ENCODE assay signal across 10 cellular contexts in genomic region chr15:64858136-64858535, GRCh38. TPM values are rescaled to one million over a fixed set of nuclear protein-coding genes. Genes with fewer than 3 reads are reported as not detected.
DNase-seq lines count a peak whose midpoint lies in the region; ATAC-seq and TF ChIP-seq lines count a peak whose summit lies in the region.
"Had no signal": no experiment of that assay in that cellular context is flagged by ENCODE, and none has a peak within 500 bp of the region (broad histone marks: within the 10 kb centered on the region; RNA-seq: fewer than 3 reads in every experiment).

No MANE protein-coding gene starts in this region.

- peak overlapping the region; percentile 47 for H3K27ac Mint-ChIP-seq in activated T-cell treated with anti-CD3 and anti-CD28 coated beads, Interleukin-2, amount 50 U/mL, for 72 hours
- H3K27ac Mint-ChIP-seq in central memory CD8-positive, alpha-beta T cell (ENCODE audit: low read depth), result peak overlapping the region; percentile 94
- peak overlapping the region; percentile 84 for H3K27ac Mint-ChIP-seq in natural killer cell

- TF ChIP-seq EP300 in upper lobe of left lung (IDR thresholded peaks at IDR 0.05), result no peak

- no peaks in the 10 kb centered on the region for H3K27me3 Mint-ChIP-seq in activated T-cell treated with anti-CD3 and anti-CD28 coated beads, Interleukin-2, amount 50 U/mL, for 72 hours (ENCODE audit: low read depth)
- no peaks in the 10 kb centered on the region for H3K27me3 Mint-ChIP-seq in central memory CD8-positive, alpha-beta T cell
- no peaks in the 10 kb centered on the region for H3K27me3 Mint-ChIP-seq in natural killer cell (ENCODE audit: low read depth in 2 of 2)

- no peak overlapping the region for H3K4me3 ChIP-seq in upper lobe of left lung
- H3K4me3 ChIP-seq: pancreas had no signal

- TF ChIP-seq POLR2A in upper lobe of left lung (IDR thresholded peaks at IDR 0.05), result no peak

- intact Hi-C loops in natural killer cell (cut with micrococcal nuclease), result no loop called here

- no peaks in the 10 kb centered on the region for H3K27me3 ChIP-seq in upper lobe of left lung
- H3K27me3 ChIP-seq: pancreas had no signal

- peaks cover 0 to 11% of the 10 kb centered on the region in 2 donors for H3K36me3 Mint-ChIP-seq in activated T-cell treated with anti-CD3 and anti-CD28 coated beads, Interleukin-2, amount 50 U/mL, for 72 hours (ENCODE audit: insufficient read depth in 2 of 2)
- H3K36me3 Mint-ChIP-seq in central memory CD8-positive, alpha-beta T cell (ENCODE audit: insufficient read depth), result peaks cover 42% of the 10 kb centered on the region
- no peaks in the 10 kb centered on the region for H3K36me3 Mint-ChIP-seq in natural killer cell

- H3K27ac ChIP-seq in upper lobe of left lung, result peak overlapping the region; percentile 58 to 85 (median 70)

- H3K4me1 ChIP-seq in upper lobe of left lung, result peaks cover 65 to 77% (median 69%) of the 10 kb centered on the region in 4 donors

- WGBS in upper lobe of left lung, 2 donors, result 16 to 29% methylated on average over 4 of the region's 4 CpGs

- peaks cover 28 to 76% (median 50%) of the 10 kb centered on the region in 4 donors for H3K36me3 ChIP-seq in upper lobe of left lung
- H3K36me3 ChIP-seq: pancreas had no signal

- ATAC-seq in activated T-cell treated with anti-CD3 and anti-CD28 coated beads, Interleukin-2, amount 50 U/mL, for 72 hours (replicated peaks in 1 of 2), result no peak
- no peak for ATAC-seq in central memory CD8-positive, alpha-beta T cell (replicated peaks; ENCODE audit: extremely low read depth, poor library complexity, severe bottlenecking)
- ATAC-seq in natural killer cell (peak; percentile 37 to 74 (median 62)), upper lobe of left lung (ENCODE audit: low FRiP score in 2 of 2) (no peak), GM21423 (IDR thresholded peaks at IDR 0.05; ENCODE audit: unreplicated experiment) (no peak)

- TF ChIP-seq CTCF in natural killer cell (IDR thresholded peaks at IDR 0.05) (no peak), upper lobe of left lung (IDR thresholded peaks at IDR 0.05) (no peak)

- H3K4me1 Mint-ChIP-seq in activated T-cell treated with anti-CD3 and anti-CD28 coated beads, Interleukin-2, amount 50 U/mL, for 72 hours (ENCODE audit: low read depth), result peaks cover 34% of the 10 kb centered on the region
- peaks cover 64% of the 10 kb centered on the region for H3K4me1 Mint-ChIP-seq in central memory CD8-positive, alpha-beta T cell
- peaks cover 53 to 68% of the 10 kb centered on the region in 2 donors for H3K4me1 Mint-ChIP-seq in natural killer cell

- no peaks in the 10 kb centered on the region for H3K9me3 Mint-ChIP-seq in activated T-cell treated with anti-CD3 and anti-CD28 coated beads, Interleukin-2, amount 50 U/mL, for 72 hours
- no peaks in the 10 kb centered on the region for H3K9me3 Mint-ChIP-seq in central memory CD8-positive, alpha-beta T cell
- no peaks in the 10 kb centered on the region for H3K9me3 Mint-ChIP-seq in natural killer cell

- H3K9me3 ChIP-seq in upper lobe of left lung, result no peaks in the 10 kb centered on the region
- H3K9me3 ChIP-seq: pancreas had no signal

- no peak for DNase-seq in activated T-cell treated with anti-CD3 and anti-CD28 coated beads, Interleukin-2, amount 50 U/mL, for 72 hours
- DNase-seq in activated T-cell treated with anti-CD3 and anti-CD28 coated beads, Interleukin-2, amount 50 U/mL, for 1 hour, result no peak
- DNase-seq in central memory CD8-positive, alpha-beta T cell (ENCODE audit: low spot score in 2 of 2), result no peak
- DNase-seq in natural killer cell, result no peak
- no peak for DNase-seq in upper lobe of left lung
- no peak for DNase-seq in H4 (ENCODE audit: low spot score)
- DNase-seq in stimulated activated CD4-positive, alpha-beta T cell treated with anti-CD3 and anti-CD28 coated beads, Interleukin-15, amount 100 ng/mL, for 24 hours, result no peak
- DNase-seq: pancreas, SHP77 treated with DMSO at 0.1 percent for 48 hours had no signal

- H3K4me3 Mint-ChIP-seq in activated T-cell treated with anti-CD3 and anti-CD28 coated beads, Interleukin-2, amount 50 U/mL, for 72 hours, result no peak overlapping the region
- H3K4me3 Mint-ChIP-seq in central memory CD8-positive, alpha-beta T cell, result peak overlapping the region; percentile 59
- peak overlapping the region; percentile 67 for H3K4me3 Mint-ChIP-seq in natural killer cell

RNA-seq across cellular contexts. Expression of gene PLEKHO2, which starts 16.4 kb away (rescaled TPM):
- 10 to 100 TPM; 14.3 to 15.3 TPM for total RNA-seq in activated T-cell treated with anti-CD3 and anti-CD28 coated beads, Interleukin-2, amount 50 U/mL, for 72 hours
- total RNA-seq in natural killer cell, result 10 to 100 TPM; 35.3 to 53.4 (median 49.8) TPM
- 10 to 100 TPM; 21.9 to 83.0 (median 51.3) TPM for total RNA-seq in upper lobe of left lung
- total RNA-seq in H4 (2014; rRNA removed; shearing (Covaris generic)), result 5.5 and 7.6 TPM in 2 replicates

RNA-seq across cellular contexts. Expression of gene PIF1, which starts 32.7 kb away (rescaled TPM):
- 10 to 100 TPM; 33.3 to 39.7 TPM for total RNA-seq in activated T-cell treated with anti-CD3 and anti-CD28 coated beads, Interleukin-2, amount 50 U/mL, for 72 hours
- 10 to 100 TPM in 1 of 3 donors, 1 to 10 TPM in 2; 6.2 to 23.9 (median 9.7) TPM for total RNA-seq in natural killer cell
- total RNA-seq in upper lobe of left lung, result 1 to 10 TPM in 4 of 6 donors, under 1 TPM in 2; 0.61 to 6.2 (median 1.1) TPM
- total RNA-seq in H4 (2014; rRNA removed; shearing (Covaris generic)), result 5.4 and 15.5 TPM in 2 replicates

RNA-seq across cellular contexts. Expression of gene ANKDD1A, which starts 53.6 kb away (rescaled TPM):
- total RNA-seq in activated T-cell treated with anti-CD3 and anti-CD28 coated beads, Interleukin-2, amount 50 U/mL, for 72 hours, result 1 to 10 TPM; 7.2 to 8.4 TPM
- total RNA-seq in natural killer cell, result 10 to 100 TPM; 13.7 to 16.2 (median 13.9) TPM
- total RNA-seq in upper lobe of left lung, result 10 to 100 TPM in 2 of 6 donors, 1 to 10 TPM in 4; 4.8 to 13.1 (median 6.2) TPM
- total RNA-seq in H4 (2014; rRNA removed; shearing (Covaris generic)), result 0.25 and 1.1 TPM in 2 replicates

Comparison
In these comparisons a context has a peak if more than half of its experiments do, and no peak if none do; other contexts are left out.
1. ATAC-seq: peak in natural killer cell (3 of 3); none in activated T-cell treated with anti-CD3 and anti-CD28 coated beads, Interleukin-2, amount 50 U/mL, for 72 hours (0 of 2), central memory CD8-positive, alpha-beta T cell (single experiment), upper lobe of left lung (0 of 2) and GM21423 (single experiment).
2. H3K4me3 Mint-ChIP-seq: peak in central memory CD8-positive, alpha-beta T cell (single experiment) and natural killer cell (single experiment); none in activated T-cell treated with anti-CD3 and anti-CD28 coated beads, Interleukin-2, amount 50 U/mL, for 72 hours (0 of 2).
3. Peak in every context shown above with its lines, with median percentiles within 50 percentile points of each other: H3K27ac Mint-ChIP-seq.